In the genomic region with DNA sequence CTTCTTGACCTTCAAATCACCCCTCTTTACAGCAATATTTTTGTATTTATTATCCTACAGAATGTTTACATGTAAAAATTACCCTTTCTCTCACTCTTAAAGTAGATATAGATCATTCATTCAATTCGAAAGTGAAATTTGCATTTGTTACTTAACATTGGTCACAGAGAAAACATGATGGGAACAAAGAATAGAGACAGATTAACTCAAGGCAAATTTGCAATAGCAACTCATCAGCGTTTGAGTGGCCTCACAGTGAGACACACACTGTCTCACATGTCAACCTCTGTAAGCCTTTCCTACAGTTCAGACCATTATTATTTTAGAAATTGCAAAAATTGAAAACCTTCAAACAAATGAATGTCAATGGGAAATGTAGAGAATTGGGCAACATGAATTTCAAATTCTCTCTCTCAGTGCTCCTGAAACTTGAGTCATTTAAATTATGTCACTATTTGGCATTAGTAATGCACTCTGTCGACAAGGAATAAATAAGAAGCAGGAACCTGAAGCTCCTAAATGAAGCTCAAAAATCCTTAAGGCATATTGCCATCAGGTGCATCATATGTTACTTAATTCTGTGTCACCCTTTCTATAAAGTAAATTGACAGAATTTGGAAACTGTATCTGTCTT, we compare ENCODE assay signal across 20 cellular contexts.
DNase-seq lines count a peak whose midpoint lies in the region; ATAC-seq and TF ChIP-seq lines count a peak whose summit lies in the region.
"Had no signal": no experiment of that assay in that cellular context is flagged by ENCODE, and none has a peak within 500 bp of the region (broad histone marks: within the 10 kb centered on the region; RNA-seq: fewer than 3 reads in every experiment).

No MANE protein-coding gene starts in this region.

- H3K4me2 ChIP-seq in PC-3 (ENCODE audit: low read length) (no peak overlapping the region), neural progenitor cell (no peak overlapping the region)

- H4K20me1 ChIP-seq in PC-3 (ENCODE audit: low read length): no peaks in the 10 kb centered on the region
- H4K20me1 ChIP-seq in neural progenitor cell (ENCODE audit: low read depth): no peaks in the 10 kb centered on the region

- no peaks in the 10 kb centered on the region for H3K36me3 ChIP-seq in PC-3 (ENCODE audit: low read depth, low read length)
- no peaks in the 10 kb centered on the region for H3K36me3 ChIP-seq in neural progenitor cell
- H3K36me3 ChIP-seq in vagina: no peaks in the 10 kb centered on the region
- H3K36me3 ChIP-seq: adrenal gland, left ventricle myocardium inferior, spleen had no signal

- H3K9ac ChIP-seq in PC-3 (ENCODE audit: low read length) (no peak overlapping the region), neural progenitor cell (no peak overlapping the region)

- H3K27me3 Mint-ChIP-seq in neural progenitor cell (ENCODE audit: insufficient read depth, low read depth): no peaks in the 10 kb centered on the region

- no peaks in the 10 kb centered on the region for H3K79me2 ChIP-seq in PC-3 (ENCODE audit: low read length)
- H3K79me2 ChIP-seq in neural progenitor cell (ENCODE audit: low read depth): no peaks in the 10 kb centered on the region

- peaks cover 3% of the 10 kb centered on the region for H3K4me1 Mint-ChIP-seq in neural progenitor cell

- H3F3A ChIP-seq in PC-3 (ENCODE audit: low read length, unreplicated experiment) (no peaks in the 10 kb centered on the region), neural progenitor cell (ENCODE audit: low read depth) (no peaks in the 10 kb centered on the region)

- H3K4me3 Mint-ChIP-seq in neural progenitor cell: no peak overlapping the region

- H2AFZ ChIP-seq in PC-3 (ENCODE audit: low read length) (no peak overlapping the region), neural progenitor cell (replicated peaks) (peak overlapping the region; percentile 29)

- DNase-seq in PC-3: peak; percentile 51
- DNase-seq in neural progenitor cell (ENCODE audit: low spot score): no peak
- no peak for DNase-seq in vagina (ENCODE audit: extremely low spot score in 2 of 2)
- no peak for DNase-seq in Right ventricle myocardium superior
- no peak for DNase-seq in GM10248 (ENCODE audit: extremely low spot score)
- DNase-seq: activated CD4-positive, alpha-beta T cell treated with anti-CD3 and anti-CD28 coated beads for 48 hours; activated effector memory CD4-positive, alpha-beta T cell treated with Interleukin-2 at 50 U/mL for 16 hours; adrenal gland; Calu3; glutamatergic neuron; left ventricle myocardium inferior; mucosa of descending colon; NCI-H1105; NCI-H2171; NCI-H774; spleen; testis had no signal

- no peak overlapping the region for H3K27ac ChIP-seq in PC-3 (ENCODE audit: low read length)
- no peak overlapping the region for H3K27ac ChIP-seq in neural progenitor cell
- no peak overlapping the region for H3K27ac ChIP-seq in vagina
- H3K27ac ChIP-seq: adrenal gland, left ventricle myocardium inferior, spleen, testis had no signal

- no TSS peak for BruUV-seq in PC-3 (replicated peaks; lab: Mats Ljungman, UMichigan)

- H3K27ac Mint-ChIP-seq in neural progenitor cell: no peak overlapping the region

- TF ChIP-seq CTCF in PC-3 (conservative IDR thresholded peaks at IDR 0.05; ENCODE audit: low read depth, low read length) (no peak), neural progenitor cell (IDR thresholded peaks at IDR 0.05) (no peak), vagina (IDR thresholded peaks at IDR 0.05) (no peak), GM10248 (IDR thresholded peaks at IDR 0.05; ENCODE audit: control extremely low read depth, extremely low read depth, low read depth, missing control alignments) (no peak)

- no peaks in the 10 kb centered on the region for H3K9me3 Mint-ChIP-seq in neural progenitor cell

- no peak for TF ChIP-seq POLR2A in vagina (IDR thresholded peaks at IDR 0.05)

- intact Hi-C loops in PC-3 (cut with micrococcal nuclease) (no loop called here), vagina (cut with DNase I) (no loop called here), Right ventricle myocardium superior (cut with DNase I) (no loop called here)

- POLR2A ChIA-PET in PC-3 (lab: Charles Lee; ENCODE audit: unreplicated experiment) (no interaction called here), GM10248 (lab: Yijun Ruan, JAX) (no interaction called here)

- H3K4me1 ChIP-seq in PC-3 (ENCODE audit: insufficient read depth, low read length) (peaks cover 12% of the 10 kb centered on the region), neural progenitor cell (no peaks in the 10 kb centered on the region), vagina (no peaks in the 10 kb centered on the region)
- H3K4me1 ChIP-seq: adrenal gland, left ventricle myocardium inferior, spleen, testis had no signal

- H3K27me3 ChIP-seq in PC-3 (ENCODE audit: low read length): no peaks in the 10 kb centered on the region
- H3K27me3 ChIP-seq in neural progenitor cell: no peaks in the 10 kb centered on the region
- H3K27me3 ChIP-seq in vagina: no peaks in the 10 kb centered on the region
- H3K27me3 ChIP-seq: adrenal gland, spleen, testis had no signal

- H3K4me3 ChIP-seq in PC-3 (ENCODE audit: low read length): no peak overlapping the region
- no peak overlapping the region for H3K4me3 ChIP-seq in neural progenitor cell
- no peak overlapping the region for H3K4me3 ChIP-seq in vagina
- H3K4me3 ChIP-seq: adrenal gland, left ventricle myocardium inferior, mucosa of descending colon, spleen, testis had no signal

- H3K9me3 ChIP-seq in PC-3 (ENCODE audit: low read length): no peaks in the 10 kb centered on the region
- no peaks in the 10 kb centered on the region for H3K9me3 ChIP-seq in neural progenitor cell (ENCODE audit: low read depth)
- no peaks in the 10 kb centered on the region for H3K9me3 ChIP-seq in vagina
- H3K9me3 ChIP-seq: adrenal gland, left ventricle myocardium inferior, mucosa of descending colon, testis had no signal

- CTCF ChIA-PET in PC-3 (lab: Charles Lee) (no interaction called here), GM10248 (lab: Yijun Ruan, JAX) (no interaction called here)

- H3K36me3 Mint-ChIP-seq in neural progenitor cell: no peaks in the 10 kb centered on the region

- H3K9me2 ChIP-seq in PC-3 (replicated peaks; ENCODE audit: low read length): no peaks in the 10 kb centered on the region

- ATAC-seq in GM19397 (IDR thresholded peaks at IDR 0.05; ENCODE audit: unreplicated experiment) (peak; percentile 63), HG02885 (IDR thresholded peaks at IDR 0.05; ENCODE audit: poor library complexity, unreplicated experiment) (peak; percentile 53), PC-3 (peak; percentile 43), Right ventricle myocardium superior (ENCODE audit: poor library complexity) (no peak)
- ATAC-seq: mucosa of descending colon, SK-N-SH treated with all-trans-retinoic acid at 6 μM for 48 hours had no signal
